8 cellular contexts compared by ENCODE assay signal in the genomic region with DNA sequence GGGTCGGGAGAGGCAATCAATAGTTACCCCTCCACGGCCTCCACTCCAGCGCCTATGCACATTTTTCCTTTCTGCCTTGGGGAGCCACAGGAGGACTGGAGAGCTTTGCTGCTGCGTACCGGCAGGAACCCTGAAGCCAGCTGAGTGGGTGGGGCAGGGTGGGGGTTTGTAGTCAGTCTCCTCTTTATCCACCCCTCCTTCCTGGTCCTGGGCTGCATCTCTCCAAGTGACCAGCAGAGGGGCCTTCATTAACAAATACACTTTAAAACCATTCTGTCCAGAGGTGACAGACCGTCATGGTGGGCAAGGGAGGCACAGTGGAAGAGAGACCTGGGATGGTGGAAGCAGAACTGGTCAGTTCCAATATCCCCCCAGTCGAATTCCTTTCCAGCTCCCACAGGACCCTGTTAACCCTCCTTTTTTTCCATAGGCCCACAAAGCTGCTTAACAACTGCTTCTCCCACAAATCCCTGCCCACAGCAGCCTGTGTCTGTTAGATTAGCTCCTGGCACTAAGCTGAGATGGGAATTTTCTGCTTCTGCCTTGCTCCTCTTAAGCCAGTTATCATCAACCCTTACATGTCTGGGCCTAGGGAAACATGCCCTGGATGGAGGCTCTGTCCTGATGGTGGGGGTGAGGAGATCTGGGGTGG. TPM values are rescaled to one million over a fixed set of nuclear protein-coding genes. Genes with fewer than 3 reads are reported as not detected.
DNase-seq lines count a peak whose midpoint lies in the region; ATAC-seq and TF ChIP-seq lines count a peak whose summit lies in the region.

No MANE protein-coding gene starts in this region.

- H3K9me3 ChIP-seq in Karpas-422 (ENCODE audit: low read length), result no peaks in the 10 kb centered on the region
- no peaks in the 10 kb centered on the region for H3K9me3 ChIP-seq in lower lobe of right lung
- H3K9me3 ChIP-seq in upper lobe of left lung, result no peaks in the 10 kb centered on the region

- H3K4me3 ChIP-seq in Karpas-422 (ENCODE audit: low read length) (no peak overlapping the region), lower lobe of right lung (no peak overlapping the region), upper lobe of left lung (no peak overlapping the region)

- no peak for TF ChIP-seq POLR2A in upper lobe of left lung (IDR thresholded peaks at IDR 0.05)

- H3K4me2 ChIP-seq in Karpas-422 (ENCODE audit: low read depth, low read length, poor library complexity, severe bottlenecking), result no peak overlapping the region

- H3K9me2 ChIP-seq in Karpas-422 (replicated peaks; ENCODE audit: insufficient read depth, low read length), result no peaks in the 10 kb centered on the region

- ATAC-seq in lower lobe of right lung, result peak; percentile 81 to 82
- ATAC-seq in upper lobe of left lung (ENCODE audit: low FRiP score in 2 of 2), result peak; percentile 80 to 89

- peaks cover 9% of the 10 kb centered on the region for H3K4me1 ChIP-seq in Karpas-422 (ENCODE audit: low read length)
- H3K4me1 ChIP-seq in lower lobe of right lung, result peaks cover 12% of the 10 kb centered on the region
- H3K4me1 ChIP-seq in upper lobe of left lung, result peaks cover 12 to 23% (median 16%) of the 10 kb centered on the region in 4 donors

- 12 to 23% methylated on average over 7 of the region's 7 CpGs for WGBS in upper lobe of left lung, 2 donors

- TF ChIP-seq CTCF in lower lobe of right lung (IDR thresholded peaks at IDR 0.05), result peak; percentile 72
- peak; percentile 40 to 75 (median 55) for TF ChIP-seq CTCF in upper lobe of left lung (IDR thresholded peaks at IDR 0.05)

- DNase-seq in A172 (ENCODE audit: low spot score), result peak; percentile 70
- peak; percentile 86 for DNase-seq in GM03348 (ENCODE audit: low spot score)
- DNase-seq in Karpas-422, result peak; percentile 71
- peak; percentile 60 to 79 for DNase-seq in SHP77 (lab: John Stamatoyannopoulos, UW)
- peak; percentile 82 for DNase-seq in dermis blood vessel endothelial cell
- peak; percentile 65 for DNase-seq in lower lobe of right lung
- peak in 1 of 2 donors; percentile 37 for DNase-seq in upper lobe of left lung
- DNase-seq in NCI-H128 (lab: John Stamatoyannopoulos, UW; ENCODE audit: unreplicated experiment), result no peak

- H2AFZ ChIP-seq in Karpas-422 (ENCODE audit: low read length), result no peak overlapping the region

- no peaks in the 10 kb centered on the region for H3K27me3 ChIP-seq in Karpas-422 (ENCODE audit: low read length)
- H3K27me3 ChIP-seq in lower lobe of right lung (ENCODE audit: low read depth), result peaks cover 28% of the 10 kb centered on the region
- H3K27me3 ChIP-seq in upper lobe of left lung, result peaks cover 0 to 20% (median 11%) of the 10 kb centered on the region in 4 donors

- no peak for TF ChIP-seq EP300 in upper lobe of left lung (IDR thresholded peaks at IDR 0.05)

- H3K36me3 ChIP-seq in Karpas-422 (ENCODE audit: insufficient read depth, low read length) (no peaks in the 10 kb centered on the region), lower lobe of right lung (no peaks in the 10 kb centered on the region), upper lobe of left lung (no peaks in the 10 kb centered on the region)

- H3K79me2 ChIP-seq in Karpas-422 (ENCODE audit: low read length), result no peaks in the 10 kb centered on the region

- no peak overlapping the region for H3K9ac ChIP-seq in Karpas-422 (ENCODE audit: low read length)

- intact Hi-C loops in lower lobe of right lung (cut with DNase I), result no loop called here

- H4K20me1 ChIP-seq in Karpas-422 (ENCODE audit: insufficient read depth, low read depth, low read length), result no peaks in the 10 kb centered on the region

- H3K27ac ChIP-seq in Karpas-422 (ENCODE audit: low read length), result no peak overlapping the region
- H3K27ac ChIP-seq in lower lobe of right lung, result no peak overlapping the region
- H3K27ac ChIP-seq in upper lobe of left lung, result no peak overlapping the region

RNA-seq across cellular contexts. Expression of gene ABCG4, which starts 3.9 kb away (rescaled TPM):
- total RNA-seq in A172 (2014; rRNA removed; shearing (Covaris generic)), result 0.05 TPM in 1 of 2 replicates, not detected in the other
- not detected in 2 replicates for total RNA-seq in Karpas-422 (2014; rRNA removed; shearing (Covaris generic); ENCODE audit: low replicate concordance)
- total RNA-seq in dermis blood vessel endothelial cell, result 0.05 and 0.17 TPM in 2 replicates
- 0.15 TPM for total RNA-seq in lower lobe of right lung
- total RNA-seq in upper lobe of left lung, result under 1 TPM in 2 of 6 donors, not detected in 4; 0.06 to 0.78 TPM

RNA-seq across cellular contexts. Expression of gene HINFP, which starts 23.6 kb away (rescaled TPM):
- 6.4 and 8.4 TPM in 2 replicates for total RNA-seq in A172 (2014; rRNA removed; shearing (Covaris generic))
- 16.3 and 22.4 TPM in 2 replicates for total RNA-seq in Karpas-422 (2014; rRNA removed; shearing (Covaris generic); ENCODE audit: low replicate concordance)
- total RNA-seq in dermis blood vessel endothelial cell (14.8 and 19.2 TPM in 2 replicates), lower lobe of right lung (31.0 TPM), upper lobe of left lung (10 to 100 TPM; 22.3 to 90.1 (median 25.6) TPM)

RNA-seq across cellular contexts. Expression of gene NLRX1, which starts 23.6 kb away (rescaled TPM):
- 7.9 and 15.0 TPM in 2 replicates for total RNA-seq in A172 (2014; rRNA removed; shearing (Covaris generic))
- total RNA-seq in Karpas-422 (2014; rRNA removed; shearing (Covaris generic); ENCODE audit: low replicate concordance), result 2.7 and 7.5 TPM in 2 replicates
- total RNA-seq in dermis blood vessel endothelial cell (18.4 and 22.0 TPM in 2 replicates), lower lobe of right lung (16.5 TPM), upper lobe of left lung (10 to 100 TPM; 13.1 to 34.5 (median 20.2) TPM)

RNA-seq across cellular contexts. Expression of gene C2CD2L, which starts 37.8 kb away (rescaled TPM):
- 4.7 and 7.2 TPM in 2 replicates for total RNA-seq in A172 (2014; rRNA removed; shearing (Covaris generic))
- total RNA-seq in Karpas-422 (2014; rRNA removed; shearing (Covaris generic); ENCODE audit: low replicate concordance), result 10.1 and 11.9 TPM in 2 replicates
- total RNA-seq in dermis blood vessel endothelial cell, result 2.2 and 5.6 TPM in 2 replicates
- total RNA-seq in lower lobe of right lung, result 16.5 TPM
- 10 to 100 TPM; 13.0 to 26.2 (median 19.8) TPM for total RNA-seq in upper lobe of left lung

RNA-seq across cellular contexts. Expression of gene NHERF4, which starts 40.3 kb away (rescaled TPM):
- not detected in 2 replicates for total RNA-seq in A172 (2014; rRNA removed; shearing (Covaris generic))
- not detected in 2 replicates for total RNA-seq in Karpas-422 (2014; rRNA removed; shearing (Covaris generic); ENCODE audit: low replicate concordance)
- total RNA-seq in dermis blood vessel endothelial cell (not detected in 2 replicates), lower lobe of right lung (not detected), upper lobe of left lung (1 to 10 TPM in 1 of 6 donors, under 1 TPM in 3, not detected in 2; 0.29 to 1.0 (median 0.81) TPM)
